11 cellular contexts compared by ENCODE assay signal in genomic region chr14:95495093-95495492, GRCh38. TPM values are rescaled to one million over a fixed set of nuclear protein-coding genes. Genes with fewer than 3 reads are reported as not detected.
A peak's percentile ranks its signal among the peaks of the same experiment; 100 is the strongest.
DNase-seq lines count a peak whose midpoint lies in the region; ATAC-seq and TF ChIP-seq lines count a peak whose summit lies in the region.
"Had no signal": no experiment of that assay in that cellular context is flagged by ENCODE, and none has a peak within 500 bp of the region (broad histone marks: within the 10 kb centered on the region; RNA-seq: fewer than 3 reads in every experiment).

No MANE protein-coding gene starts in this region.

- CTCF ChIA-PET in CD4-positive, alpha-beta T cell (lab: Charles Lee), result interaction anchor here (1.0 to 1.1 kb wide), 2 partner anchors 19 to 32 kb away, joined by 4 to 6 read pairs; no protein-coding TSS in a partner anchor

- H3K4me3 Mint-ChIP-seq in CD4-positive, alpha-beta T cell, result no peak overlapping the region
- H3K4me3 Mint-ChIP-seq in activated naive CD8-positive, alpha-beta T cell treated with anti-CD3 and anti-CD28 coated beads for 36 hours, result peak overlapping the region; percentile 14
- H3K4me3 Mint-ChIP-seq in natural killer cell, result no peak overlapping the region
- H3K4me3 Mint-ChIP-seq: H9 had no signal

- peaks cover 18% of the 10 kb centered on the region for H3K36me3 Mint-ChIP-seq in CD4-positive, alpha-beta T cell (ENCODE audit: low read depth)
- H3K36me3 Mint-ChIP-seq in activated naive CD8-positive, alpha-beta T cell treated with anti-CD3 and anti-CD28 coated beads for 36 hours, result peaks cover 26% of the 10 kb centered on the region
- no peaks in the 10 kb centered on the region for H3K36me3 Mint-ChIP-seq in natural killer cell

- peak overlapping the region; percentile 23 for H3K27ac ChIP-seq in CD4-positive, alpha-beta T cell (ENCODE audit: low read depth, low read length)
- H3K27ac ChIP-seq: hepatocyte had no signal

- H3K27me3 Mint-ChIP-seq in CD4-positive, alpha-beta T cell, result no peaks in the 10 kb centered on the region
- no peaks in the 10 kb centered on the region for H3K27me3 Mint-ChIP-seq in activated naive CD8-positive, alpha-beta T cell treated with anti-CD3 and anti-CD28 coated beads for 36 hours
- no peaks in the 10 kb centered on the region for H3K27me3 Mint-ChIP-seq in natural killer cell (ENCODE audit: low read depth in 2 of 2)

- peaks cover 85% of the 10 kb centered on the region for H3K4me1 Mint-ChIP-seq in CD4-positive, alpha-beta T cell (ENCODE audit: low read depth)
- peaks cover 54% of the 10 kb centered on the region for H3K4me1 Mint-ChIP-seq in activated naive CD8-positive, alpha-beta T cell treated with anti-CD3 and anti-CD28 coated beads for 36 hours
- H3K4me1 Mint-ChIP-seq in natural killer cell, result peaks cover 31 to 40% of the 10 kb centered on the region in 2 donors

- intact Hi-C loops in CD4-positive, alpha-beta T cell (cut with DNase I, micrococcal nuclease), result loop anchor here in 1 of 2 experiments (5.0 kb wide), 1 partner anchor 33 kb away; no protein-coding TSS in a partner anchor
- intact Hi-C loops in natural killer cell (cut with micrococcal nuclease), result no loop called here

- no peak for ATAC-seq in CD4-positive, alpha-beta T cell (ENCODE audit: poor library complexity)
- ATAC-seq in HG03066 (IDR thresholded peaks at IDR 0.05; ENCODE audit: low read depth, unreplicated experiment), result peak; percentile 4
- peak in 1 of 3 donors; percentile 7 for ATAC-seq in natural killer cell
- no peak for ATAC-seq in HG03280 (IDR thresholded peaks at IDR 0.05; ENCODE audit: unreplicated experiment)

- POLR2A ChIA-PET in CD4-positive, alpha-beta T cell (lab: Charles Lee), result no interaction called here

- no peaks in the 10 kb centered on the region for H3K27me3 ChIP-seq in CD4-positive, alpha-beta T cell (ENCODE audit: control insufficient read depth, insufficient read depth, low read length)
- H3K27me3 ChIP-seq: hepatocyte had no signal

- no peak for TF ChIP-seq CTCF in CD4-positive, alpha-beta T cell (IDR thresholded peaks at IDR 0.05)
- TF ChIP-seq CTCF in natural killer cell (IDR thresholded peaks at IDR 0.05), result no peak

- peak overlapping the region; percentile 68 for H3K27ac Mint-ChIP-seq in CD4-positive, alpha-beta T cell
- H3K27ac Mint-ChIP-seq in activated naive CD8-positive, alpha-beta T cell treated with anti-CD3 and anti-CD28 coated beads for 36 hours, result peak overlapping the region; percentile 66
- H3K27ac Mint-ChIP-seq in natural killer cell, result peak overlapping the region; percentile 49 to 82
- H3K27ac Mint-ChIP-seq: H9 had no signal

- H3K9me3 Mint-ChIP-seq in CD4-positive, alpha-beta T cell, result no peaks in the 10 kb centered on the region
- H3K9me3 Mint-ChIP-seq in activated naive CD8-positive, alpha-beta T cell treated with anti-CD3 and anti-CD28 coated beads for 36 hours, result peaks cover 2% of the 10 kb centered on the region
- H3K9me3 Mint-ChIP-seq in natural killer cell, result no peaks in the 10 kb centered on the region

- DNase-seq in CD4-positive, alpha-beta T cell, result no peak
- no peak for DNase-seq in activated naive CD8-positive, alpha-beta T cell treated with anti-CD3 and anti-CD28 coated beads for 36 hours
- DNase-seq in natural killer cell (no peak), DMS 273 (lab: John Stamatoyannopoulos, UW; ENCODE audit: unreplicated experiment) (no peak), DMS53 (lab: John Stamatoyannopoulos, UW) (no peak), NOMO-1 treated with dmso at 0.1 percent for 144 hours (lab: John Stamatoyannopoulos, UW; ENCODE audit: unreplicated experiment) (no peak)
- DNase-seq: amniotic stem cell, H9 had no signal

- H3K9me3 ChIP-seq in CD4-positive, alpha-beta T cell (ENCODE audit: control insufficient read depth, low read length), result no peaks in the 10 kb centered on the region

RNA-seq across cellular contexts. Expression of gene SYNE3, which starts 21.4 kb away (rescaled TPM):
- 10 to 100 TPM; 29.4 to 31.4 TPM for total RNA-seq in CD4-positive, alpha-beta T cell
- total RNA-seq in activated naive CD8-positive, alpha-beta T cell treated with anti-CD3 and anti-CD28 coated beads for 36 hours, result 10 to 100 TPM; 38.0 to 38.8 TPM
- total RNA-seq in natural killer cell, result 10 to 100 TPM; 10.6 to 17.3 (median 15.4) TPM

RNA-seq across cellular contexts. Expression of gene GLRX5, which starts 39.8 kb away (rescaled TPM):
- total RNA-seq in CD4-positive, alpha-beta T cell, result 10 to 100 TPM; 11.3 to 11.9 TPM
- 10 to 100 TPM; 57.9 to 60.7 TPM for total RNA-seq in activated naive CD8-positive, alpha-beta T cell treated with anti-CD3 and anti-CD28 coated beads for 36 hours
- 10 to 100 TPM; 16.7 to 26.0 (median 23.4) TPM for total RNA-seq in natural killer cell
